Comparison of ENCODE assay signal across 9 cellular contexts in the genomic region with DNA sequence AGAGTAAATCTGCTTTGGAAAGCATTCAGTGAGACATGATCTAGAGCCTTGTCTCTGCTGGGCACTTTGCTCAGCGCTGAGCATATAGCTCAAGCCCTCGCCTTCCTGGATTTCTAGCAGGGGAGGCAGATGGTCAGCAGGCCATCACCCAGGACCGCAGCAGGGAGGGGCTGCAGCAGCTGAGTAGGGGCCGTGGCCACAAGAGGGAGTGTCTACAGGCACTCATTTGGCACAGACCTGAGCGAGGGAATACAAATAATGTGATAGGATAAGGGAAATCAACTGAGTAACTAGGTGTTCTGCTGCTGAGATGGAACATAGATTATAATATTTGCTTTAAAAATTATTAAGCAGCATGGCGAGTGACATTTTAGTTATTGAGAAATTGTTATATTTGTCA. TPM values are rescaled to one million over a fixed set of nuclear protein-coding genes. Genes with fewer than 3 reads are reported as not detected.
DNase-seq lines count a peak whose midpoint lies in the region; ATAC-seq, FAIRE-seq and TF ChIP-seq lines count a peak whose summit lies in the region.
"Had no signal": no experiment of that assay in that cellular context is flagged by ENCODE, and none has a peak within 500 bp of the region (broad histone marks: within the 10 kb centered on the region; RNA-seq: fewer than 3 reads in every experiment).

No MANE protein-coding gene starts in this region.

- no peak overlapping the region for H4K91ac ChIP-seq in trophoblast cell (ENCODE audit: low read depth, low read length)

- H2AFZ ChIP-seq in HepG2 (ENCODE audit: low read length) (no peak overlapping the region), trophoblast cell (ENCODE audit: insufficient read depth, low read length, poor library complexity) (no peak overlapping the region)

- peak; percentile 66 for TF ChIP-seq CTCF in chondrocyte (IDR thresholded peaks at IDR 0.05)
- peak; percentile 30; the same call in 1 of the 2 replicates for TF ChIP-seq CTCF in HepG2 (CRISPR knock-in tag; IDR thresholded peaks at IDR 0.05)
- peak; percentile 68 for TF ChIP-seq CTCF in type B pancreatic cell (conservative IDR thresholded peaks at IDR 0.05)

- H3K4me3 Mint-ChIP-seq in activated T-cell treated with anti-CD3 and anti-CD28 coated beads, Interleukin-2, amount 50 U/mL, for 24 hours: no peak overlapping the region
- H3K4me3 Mint-ChIP-seq in chondrocyte (ENCODE audit: unreplicated experiment): no peak overlapping the region
- H3K4me3 Mint-ChIP-seq in type B pancreatic cell: no peak overlapping the region

- no peak for FAIRE-seq in HepG2 (lab: Jason Lieb, UNC)

- in situ Hi-C loops in HepG2 (cut with HindIII; ENCODE audit: extremely low pct_ligation_motif_present, low pct_unique_long_range_greater_than_20kb): loop anchor here (10.0 to 25.0 kb wide), 2 partner anchors 252 to 270 kb away; no protein-coding TSS in a partner anchor

- peaks cover 0 to 28% of the 10 kb centered on the region in 2 experiments; a peak in 3 of 5 replicates for H3K36me3 ChIP-seq in HepG2 (replicated peaks in 1 of 2; ENCODE audit: control insufficient read depth in 1 of 2, insufficient read depth in 2 of 2, low read length in 2 of 2)
- H3K36me3 ChIP-seq in trophoblast cell (ENCODE audit: control insufficient read depth in 1 of 2, insufficient read depth in 2 of 2, low read length in 2 of 2): peaks cover 22 to 33% of the 10 kb centered on the region in 2 experiments

- H3K9me3 Mint-ChIP-seq in activated T-cell treated with anti-CD3 and anti-CD28 coated beads, Interleukin-2, amount 50 U/mL, for 24 hours: no peaks in the 10 kb centered on the region
- H3K9me3 Mint-ChIP-seq in chondrocyte (ENCODE audit: low read depth) (peaks cover 2% of the 10 kb centered on the region), type B pancreatic cell (no peaks in the 10 kb centered on the region)

- H3K4me2 ChIP-seq in HepG2 (ENCODE audit: low read depth, low read length) (no peak overlapping the region), trophoblast cell (ENCODE audit: low read length) (no peak overlapping the region)

- H3K4ac ChIP-seq in trophoblast cell (ENCODE audit: low read depth, low read length): no peak overlapping the region

- H3K79me2 ChIP-seq in HepG2 (ENCODE audit: insufficient read depth, low read length): no peaks in the 10 kb centered on the region
- no peaks in the 10 kb centered on the region for H3K79me2 ChIP-seq in trophoblast cell (ENCODE audit: control insufficient read depth, insufficient read depth, low read length, poor library complexity)

- peaks cover 27% of the 10 kb centered on the region for H3K27me3 Mint-ChIP-seq in activated T-cell treated with anti-CD3 and anti-CD28 coated beads, Interleukin-2, amount 50 U/mL, for 24 hours
- H3K27me3 Mint-ChIP-seq in chondrocyte (ENCODE audit: low read depth) (no peaks in the 10 kb centered on the region), type B pancreatic cell (no peaks in the 10 kb centered on the region)

- H2BK120ac ChIP-seq in trophoblast cell (ENCODE audit: insufficient read depth, low read length, poor library complexity): no peak overlapping the region

- POLR2A ChIA-PET in HepG2 (lab: Yijun Ruan, JAX): no interaction called here

- H3K27ac ChIP-seq in HepG2 (ENCODE audit: extremely low read length, insufficient read depth, low read length): no peak overlapping the region
- H3K27ac ChIP-seq in trophoblast cell (ENCODE audit: low read depth, low read length): no peak overlapping the region

- H3K18ac ChIP-seq in trophoblast cell (ENCODE audit: low read length): no peak overlapping the region

- H3K9me3 ChIP-seq in HepG2 (ENCODE audit: low read length) (no peaks in the 10 kb centered on the region), trophoblast cell (ENCODE audit: insufficient read depth, low read depth, low read length) (no peaks in the 10 kb centered on the region)

- H3K27me3 ChIP-seq in HepG2 (ENCODE audit: control insufficient read depth in 1 of 2, insufficient read depth in 2 of 2, low read length in 2 of 2): no peaks in the 10 kb centered on the region
- no peaks in the 10 kb centered on the region for H3K27me3 ChIP-seq in trophoblast cell (ENCODE audit: insufficient read depth, low read length)

- H3K27ac Mint-ChIP-seq in activated T-cell treated with anti-CD3 and anti-CD28 coated beads, Interleukin-2, amount 50 U/mL, for 24 hours: peak overlapping the region; percentile 48
- H3K27ac Mint-ChIP-seq in chondrocyte (ENCODE audit: unreplicated experiment): no peak overlapping the region
- H3K27ac Mint-ChIP-seq in type B pancreatic cell: no peak overlapping the region

- no peaks in the 10 kb centered on the region for H3K79me1 ChIP-seq in trophoblast cell (ENCODE audit: low read length)

- no peaks in the 10 kb centered on the region for H3K4me1 ChIP-seq in HepG2 (ENCODE audit: insufficient read depth, low read length)
- H3K4me1 ChIP-seq in trophoblast cell (ENCODE audit: control insufficient read depth in 1 of 2, insufficient read depth in 2 of 2, low read length in 2 of 2): no peaks in the 10 kb centered on the region

- H3K36me3 Mint-ChIP-seq in activated T-cell treated with anti-CD3 and anti-CD28 coated beads, Interleukin-2, amount 50 U/mL, for 24 hours (ENCODE audit: low read depth): peaks cover 90% of the 10 kb centered on the region
- H3K36me3 Mint-ChIP-seq in chondrocyte (ENCODE audit: low read depth) (peaks cover 22% of the 10 kb centered on the region), type B pancreatic cell (peaks cover 27% of the 10 kb centered on the region)

- no peak overlapping the region for H3K9ac ChIP-seq in HepG2 (ENCODE audit: insufficient read depth, low read depth, low read length)
- no peak overlapping the region for H3K9ac ChIP-seq in trophoblast cell (ENCODE audit: low read length)

- H2BK5ac ChIP-seq in trophoblast cell (ENCODE audit: low read depth, low read length, poor library complexity): no peak overlapping the region

- BruUV-seq in HepG2 (replicated peaks; lab: Mats Ljungman, UMichigan): no TSS peak

- TF ChIP-seq EP300 in HepG2 (IDR thresholded peaks at IDR 0.05; ENCODE audit: low read depth in 2 of 2, low read length in 2 of 2) (no peak), HepG2 (CRISPR knock-in tag; IDR thresholded peaks at IDR 0.05; ENCODE audit: borderline replicate concordance) (no peak)

- H2BK12ac ChIP-seq in trophoblast cell (ENCODE audit: low read length): no peak overlapping the region

- no peak overlapping the region for H2AK5ac ChIP-seq in trophoblast cell (ENCODE audit: low read length)

- H4K20me1 ChIP-seq in HepG2 (ENCODE audit: insufficient read depth, low read length): no peaks in the 10 kb centered on the region

- H4K12ac ChIP-seq in trophoblast cell (ENCODE audit: low read depth, low read length): no peak overlapping the region

- intact Hi-C loops in HepG2 (cut with micrococcal nuclease; ENCODE audit: unreplicated experiment): loop anchor here (1.0 kb wide), 1 partner anchor 268 kb away; no protein-coding TSS in a partner anchor

- no peak overlapping the region for H3K14ac ChIP-seq in trophoblast cell (ENCODE audit: low read length)

- TF ChIP-seq POLR2A in HepG2 (IDR thresholded peaks at IDR 0.05; ENCODE audit: insufficient read depth in 1 of 2, low read depth in 2 of 2, low read length in 2 of 2): no peak

- H3K4me3 ChIP-seq in HepG2 (replicated peaks in 1 of 3; ENCODE audit: insufficient read depth in 1 of 3, low read depth in 2 of 3, low read length in 3 of 3) (no peak overlapping the region), trophoblast cell (ENCODE audit: low read depth, low read length) (no peak overlapping the region)

- peaks cover 6% of the 10 kb centered on the region for H3K4me1 Mint-ChIP-seq in activated T-cell treated with anti-CD3 and anti-CD28 coated beads, Interleukin-2, amount 50 U/mL, for 24 hours (ENCODE audit: low read depth)
- peaks cover 16% of the 10 kb centered on the region for H3K4me1 Mint-ChIP-seq in chondrocyte (ENCODE audit: low read depth)
- H3K4me1 Mint-ChIP-seq in type B pancreatic cell (ENCODE audit: unreplicated experiment): no peaks in the 10 kb centered on the region

- no peak for DNase-seq in activated T-cell treated with anti-CD3 and anti-CD28 coated beads, Interleukin-2, amount 50 U/mL, for 24 hours
- no peak for DNase-seq in activated T-cell treated with anti-CD3 and anti-CD28 coated beads, Interleukin-2, amount 50 U/mL, for 1 hour
- no peak for DNase-seq in chondrocyte (ENCODE audit: low spot score)
- DNase-seq in HepG2 (ENCODE audit: low spot score): peak; percentile 1
- no peak for DNase-seq in type B pancreatic cell (ENCODE audit: extremely low spot score, unreplicated experiment)
- no peak for DNase-seq in trophoblast cell
- DNase-seq: activated CD4-positive, alpha-beta T cell treated with anti-CD3 and anti-CD28 coated beads, Interleukin-2, amount 50 U/mL, for 48 hours had no signal

- CTCF ChIA-PET in HepG2 (lab: Yijun Ruan, JAX; ENCODE audit: low intra/inter-chr PET ratio, low total read pairs): interaction anchor here (1.2 kb wide), 1 partner anchor 268 kb away, joined by 3 read pairs; no protein-coding TSS in a partner anchor

- no peak for TF ChIP-seq RAD21 in HepG2 (CRISPR knock-in tag; IDR thresholded peaks at IDR 0.05)

- H3K23ac ChIP-seq in trophoblast cell (ENCODE audit: low read length): no peak overlapping the region

- ATAC-seq in HepG2: peak; percentile 79
- ATAC-seq in HG03354 (IDR thresholded peaks at IDR 0.05; ENCODE audit: poor library complexity, severe bottlenecking, unreplicated experiment): no peak
- ATAC-seq in HG03460 (IDR thresholded peaks at IDR 0.05; ENCODE audit: unreplicated experiment): no peak

- H4K8ac ChIP-seq in trophoblast cell (ENCODE audit: low read depth, low read length): no peak overlapping the region

- WGBS in HepG2 (ENCODE audit: low lambda C conversion rate): 91% methylated on average over 4 of the region's 6 CpGs
- no CpG with 5 or more reads among the region's 6 CpGs for WGBS in trophoblast cell (ENCODE audit: extremely low coverage, insufficient coverage, insufficient read length)

RNA-seq across cellular contexts. Expression of gene OFD1, which starts 30.2 kb away (rescaled TPM):
- total RNA-seq in chondrocyte (17.8 to 19.4 TPM (median 18.1 TPM) in 3 replicates), HepG2 (2016; rRNA removed; fragmentation: Illumina TruSeq; extraction: Trizol) (14.3 and 16.4 TPM in 2 replicates), type B pancreatic cell (ENCODE audit: low replicate concordance) (37.7 and 42.3 TPM in 2 replicates)
- total RNA-seq in HepG2 (2016; cell fraction: cytosol; rRNA removed; fragmentation: Illumina TruSeq; extraction: Trizol; ENCODE audit: low read depth): 3.7 and 4.8 TPM in 2 replicates
- total RNA-seq in HepG2 (2016; cell fraction: insoluble cytoplasmic fraction; rRNA removed; fragmentation: Illumina TruSeq; extraction: Trizol): 16.9 and 17.9 TPM in 2 replicates
- total RNA-seq in HepG2 (2016; cell fraction: membrane; rRNA removed; fragmentation: Illumina TruSeq; extraction: Trizol): 4.7 and 4.8 TPM in 2 replicates
- total RNA-seq in HepG2 (2016; cell fraction: nucleus; rRNA removed; fragmentation: Illumina TruSeq; extraction: Trizol): 30.3 and 30.7 TPM in 2 replicates
- polyA plus RNA-seq in HepG2 (2011; rRNA removed): 14.7 and 14.9 TPM in 2 replicates
- 3.6 and 4.3 TPM in 2 replicates for polyA plus RNA-seq in HepG2 (2011; cell fraction: cytosol; rRNA removed)
- 61.7 and 68.4 TPM in 2 replicates for polyA plus RNA-seq in HepG2 (2011; cell fraction: nucleus; rRNA removed)
- polyA plus RNA-seq in HepG2 (2012): 15.5 and 18.0 TPM in 2 replicates
- polyA plus RNA-seq in HepG2 (2016; cell fraction: cytosol; fragmentation: Illumina TruSeq; extraction: Trizol; ENCODE audit: low read depth): 1.0 and 1.3 TPM in 2 replicates
- 13.0 and 14.7 TPM in 2 replicates for polyA plus RNA-seq in HepG2 (2016; cell fraction: insoluble cytoplasmic fraction; fragmentation: Illumina TruSeq; extraction: Trizol; ENCODE audit: low read depth)
- polyA plus RNA-seq in HepG2 (2016; cell fraction: membrane; fragmentation: Illumina TruSeq; extraction: Trizol; ENCODE audit: low read depth): 1.7 and 2.0 TPM in 2 replicates
- 40.0 and 45.3 TPM in 2 replicates for polyA plus RNA-seq in HepG2 (2016; cell fraction: nucleus; fragmentation: Illumina TruSeq; extraction: Trizol; ENCODE audit: insufficient read depth, low read depth)
- 17.1 and 18.1 TPM in 2 replicates for polyA minus RNA-seq in HepG2 (2011; rRNA and poly(A)+ RNA removed; ENCODE audit: low replicate concordance)
- polyA minus RNA-seq in HepG2 (2011; cell fraction: cytosol; rRNA and poly(A)+ RNA removed): 3.7 and 5.8 TPM in 2 replicates
- polyA minus RNA-seq in HepG2 (2011; cell fraction: nucleus; rRNA and poly(A)+ RNA removed): 43.0 and 46.1 TPM in 2 replicates
- 35.8 and 38.2 TPM in 2 replicates for polyA plus RNA-seq in trophoblast cell (2013)

RNA-seq across cellular contexts. Expression of gene TRAPPC2, which starts 30.3 kb away (rescaled TPM):
- total RNA-seq in chondrocyte (15.4 to 17.3 TPM (median 15.9 TPM) in 3 replicates), HepG2 (2016; rRNA removed; fragmentation: Illumina TruSeq; extraction: Trizol) (8.1 and 9.2 TPM in 2 replicates), type B pancreatic cell (ENCODE audit: low replicate concordance) (15.5 and 21.5 TPM in 2 replicates)
- 1.5 and 1.8 TPM in 2 replicates for total RNA-seq in HepG2 (2016; cell fraction: cytosol; rRNA removed; fragmentation: Illumina TruSeq; extraction: Trizol; ENCODE audit: low read depth)
- total RNA-seq in HepG2 (2016; cell fraction: insoluble cytoplasmic fraction; rRNA removed; fragmentation: Illumina TruSeq; extraction: Trizol): 7.7 and 7.8 TPM in 2 replicates
- 2.9 and 4.7 TPM in 2 replicates for total RNA-seq in HepG2 (2016; cell fraction: membrane; rRNA removed; fragmentation: Illumina TruSeq; extraction: Trizol)
- total RNA-seq in HepG2 (2016; cell fraction: nucleus; rRNA removed; fragmentation: Illumina TruSeq; extraction: Trizol): 11.3 and 11.9 TPM in 2 replicates
- 4.4 and 4.7 TPM in 2 replicates for polyA plus RNA-seq in HepG2 (2011; rRNA removed)
- polyA plus RNA-seq in HepG2 (2011; cell fraction: cytosol; rRNA removed): 2.1 and 3.2 TPM in 2 replicates
- polyA plus RNA-seq in HepG2 (2011; cell fraction: nucleus; rRNA removed): 4.7 and 5.3 TPM in 2 replicates
- 6.0 TPM in 2 replicates for polyA plus RNA-seq in HepG2 (2012)
- 1.3 and 1.4 TPM in 2 replicates for polyA plus RNA-seq in HepG2 (2016; cell fraction: cytosol; fragmentation: Illumina TruSeq; extraction: Trizol; ENCODE audit: low read depth)
- polyA plus RNA-seq in HepG2 (2016; cell fraction: insoluble cytoplasmic fraction; fragmentation: Illumina TruSeq; extraction: Trizol; ENCODE audit: low read depth): 5.5 and 5.8 TPM in 2 replicates
- 1.9 and 2.4 TPM in 2 replicates for polyA plus RNA-seq in HepG2 (2016; cell fraction: membrane; fragmentation: Illumina TruSeq; extraction: Trizol; ENCODE audit: low read depth)
- 16.5 and 18.5 TPM in 2 replicates for polyA plus RNA-seq in HepG2 (2016; cell fraction: nucleus; fragmentation: Illumina TruSeq; extraction: Trizol; ENCODE audit: insufficient read depth, low read depth)
- 4.0 and 14.9 TPM in 2 replicates for polyA minus RNA-seq in HepG2 (2011; rRNA and poly(A)+ RNA removed; ENCODE audit: low replicate concordance)
- polyA minus RNA-seq in HepG2 (2011; cell fraction: cytosol; rRNA and poly(A)+ RNA removed): 2.5 and 3.7 TPM in 2 replicates
- polyA minus RNA-seq in HepG2 (2011; cell fraction: nucleus; rRNA and poly(A)+ RNA removed): 8.9 and 10.9 TPM in 2 replicates
- 8.8 and 9.2 TPM in 2 replicates for polyA plus RNA-seq in trophoblast cell (2013)

RNA-seq across cellular contexts. Expression of gene GPM6B, which starts 52.1 kb away (rescaled TPM):
- total RNA-seq in chondrocyte (6.4 to 31.7 TPM (median 28.8 TPM) in 3 replicates), HepG2 (2016; rRNA removed; fragmentation: Illumina TruSeq; extraction: Trizol) (not detected in 2 replicates), type B pancreatic cell (ENCODE audit: low replicate concordance) (2.1 and 17.3 TPM in 2 replicates)
- total RNA-seq in HepG2 (2016; cell fraction: cytosol; rRNA removed; fragmentation: Illumina TruSeq; extraction: Trizol; ENCODE audit: low read depth): not detected in 2 replicates
- total RNA-seq in HepG2 (2016; cell fraction: insoluble cytoplasmic fraction; rRNA removed; fragmentation: Illumina TruSeq; extraction: Trizol): not detected in 2 replicates
- total RNA-seq in HepG2 (2016; cell fraction: membrane; rRNA removed; fragmentation: Illumina TruSeq; extraction: Trizol): not detected in 2 replicates
- total RNA-seq in HepG2 (2016; cell fraction: nucleus; rRNA removed; fragmentation: Illumina TruSeq; extraction: Trizol): not detected in 2 replicates
- not detected in 2 replicates for polyA plus RNA-seq in HepG2 (2011; rRNA removed)
- polyA plus RNA-seq in HepG2 (2011; cell fraction: cytosol; rRNA removed): not detected in 2 replicates
- polyA plus RNA-seq in HepG2 (2011; cell fraction: nucleus; rRNA removed): 0.10 and 0.13 TPM in 2 replicates
- polyA plus RNA-seq in HepG2 (2012): 0.58 and 0.61 TPM in 2 replicates
- polyA plus RNA-seq in HepG2 (2016; cell fraction: cytosol; fragmentation: Illumina TruSeq; extraction: Trizol; ENCODE audit: low read depth): not detected in 2 replicates
- not detected in 2 replicates for polyA plus RNA-seq in HepG2 (2016; cell fraction: insoluble cytoplasmic fraction; fragmentation: Illumina TruSeq; extraction: Trizol; ENCODE audit: low read depth)
- not detected in 2 replicates for polyA plus RNA-seq in HepG2 (2016; cell fraction: membrane; fragmentation: Illumina TruSeq; extraction: Trizol; ENCODE audit: low read depth)
- polyA plus RNA-seq in HepG2 (2016; cell fraction: nucleus; fragmentation: Illumina TruSeq; extraction: Trizol; ENCODE audit: insufficient read depth, low read depth): not detected in 2 replicates
- polyA minus RNA-seq in HepG2 (2011; rRNA and poly(A)+ RNA removed; ENCODE audit: low replicate concordance): not detected in 2 replicates
- not detected in 2 replicates for polyA minus RNA-seq in HepG2 (2011; cell fraction: cytosol; rRNA and poly(A)+ RNA removed)
- polyA minus RNA-seq in HepG2 (2011; cell fraction: nucleus; rRNA and poly(A)+ RNA removed): 0.25 and 0.26 TPM in 2 replicates
- polyA plus RNA-seq in trophoblast cell (2013): 1.8 TPM in 2 replicates
